In genomic region chr4:114163051-114163450, GRCh38 we compare ENCODE assay signal across 20 cellular contexts.
"Had no signal": no experiment of that assay in that cellular context is flagged by ENCODE, and none has a peak within 500 bp of the region (broad histone marks: within the 10 kb centered on the region; RNA-seq: fewer than 3 reads in every experiment).

No MANE protein-coding gene starts in this region.

- DNase-seq: erythroblast; foreskin keratinocyte; immature natural killer cell; kidney; left cardiac atrium; left ventricle myocardium superior; mesendoderm; naive thymus-derived CD4-positive, alpha-beta T cell; nephron progenitor cell; posterior cingulate gyrus; stimulated activated CD4-positive, alpha-beta T cell treated with anti-CD3 and anti-CD28 coated beads, Interleukin-2, amount 100 ng/mL, for 24 hours; stimulated activated CD4-positive, alpha-beta T cell treated with anti-CD3 and anti-CD28 coated beads, Interleukin-4, amount 100 ng/mL, for 4 hours; stimulated activated naive B cell treated with anti-CD40 and anti-IgM and Interleukin-4, amounts not matched to agents 10 μg/mL and 1 μg/mL and 100 μg/mL, for 72 hours; stimulated activated naive CD8-positive, alpha-beta T cell treated with anti-CD3 and anti-CD28 coated beads, Interleukin-15, amount 100 ng/mL, for 72 hours; testis; upper lobe of right lung had no signal

- H3K27ac ChIP-seq: foreskin keratinocyte, skin epidermis, testis, tibial nerve, upper lobe of right lung, vagina had no signal

- H3K4me3 Mint-ChIP-seq: immature natural killer cell; naive thymus-derived CD4-positive, alpha-beta T cell; nephron progenitor cell; stimulated activated naive B cell treated with anti-CD40 and anti-IgM and Interleukin-4, amounts not matched to agents 10 μg/mL and 1 μg/mL and 100 μg/mL, for 72 hours; stimulated activated naive CD8-positive, alpha-beta T cell treated with anti-CD3 and anti-CD28 coated beads, Interleukin-15, amount 100 ng/mL, for 72 hours had no signal

- H3K9me3 ChIP-seq: testis, tibial nerve, upper lobe of right lung, vagina had no signal

- H3K4me3 ChIP-seq: lung, skin epidermis, testis, tibial nerve, upper lobe of right lung, vagina had no signal

- H3K36me3 ChIP-seq: tibial nerve, upper lobe of right lung, vagina had no signal

- H3K27ac Mint-ChIP-seq: immature natural killer cell; naive thymus-derived CD4-positive, alpha-beta T cell; nephron progenitor cell; stimulated activated naive B cell treated with anti-CD40 and anti-IgM and Interleukin-4, amounts not matched to agents 10 μg/mL and 1 μg/mL and 100 μg/mL, for 72 hours; stimulated activated naive CD8-positive, alpha-beta T cell treated with anti-CD3 and anti-CD28 coated beads, Interleukin-15, amount 100 ng/mL, for 72 hours had no signal

- H3K27me3 Mint-ChIP-seq: stimulated activated naive CD8-positive, alpha-beta T cell treated with anti-CD3 and anti-CD28 coated beads, Interleukin-15, amount 100 ng/mL, for 72 hours had no signal

- H3K36me3 Mint-ChIP-seq: immature natural killer cell; naive thymus-derived CD4-positive, alpha-beta T cell; stimulated activated naive B cell treated with anti-CD40 and anti-IgM and Interleukin-4, amounts not matched to agents 10 μg/mL and 1 μg/mL and 100 μg/mL, for 72 hours had no signal

- H3K27me3 ChIP-seq: foreskin keratinocyte, testis, tibial nerve, upper lobe of right lung, vagina had no signal

- H3K9me3 Mint-ChIP-seq: nephron progenitor cell; stimulated activated naive CD8-positive, alpha-beta T cell treated with anti-CD3 and anti-CD28 coated beads, Interleukin-15, amount 100 ng/mL, for 72 hours had no signal

- H3K4me1 ChIP-seq: foreskin keratinocyte, testis, tibial nerve, upper lobe of right lung, vagina had no signal

- H3K4me1 Mint-ChIP-seq: immature natural killer cell; naive thymus-derived CD4-positive, alpha-beta T cell; nephron progenitor cell; stimulated activated naive B cell treated with anti-CD40 and anti-IgM and Interleukin-4, amounts not matched to agents 10 μg/mL and 1 μg/mL and 100 μg/mL, for 72 hours; stimulated activated naive CD8-positive, alpha-beta T cell treated with anti-CD3 and anti-CD28 coated beads, Interleukin-15, amount 100 ng/mL, for 72 hours had no signal
